In the genomic region with DNA sequence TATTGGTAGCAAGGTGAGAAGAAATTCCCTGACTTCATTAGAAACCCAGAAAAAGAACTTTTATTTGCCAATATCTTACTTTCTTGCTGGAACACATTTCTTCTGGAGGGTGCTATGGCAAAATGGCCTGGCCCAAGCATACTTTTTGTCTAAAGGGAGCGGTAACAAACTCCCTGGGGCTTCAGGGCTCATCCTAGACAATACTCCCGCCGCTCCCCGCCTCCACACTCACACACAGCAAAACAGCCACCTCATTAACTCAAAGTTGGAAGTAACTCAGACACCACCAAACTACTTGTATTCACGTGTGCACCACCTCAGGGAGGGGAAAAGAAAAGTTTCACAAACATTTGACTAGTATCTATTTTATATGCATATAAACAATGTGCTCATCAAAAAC, we compare ENCODE assay signal across 1 cellular context.
TF ChIP-seq lines count a peak whose summit lies in the region.

No MANE protein-coding gene starts in this region.

TF ChIP-seq in WTC11, 78 proteins besides CTCF, POLR2A, EP300 and RAD21:
- no peak for TF ChIP-seq CREB1 (CRISPR knock-in tag; IDR thresholded peaks at IDR 0.05)
- TF ChIP-seq AFF4 (CRISPR knock-in tag; IDR thresholded peaks at IDR 0.05; ENCODE audit: borderline replicate concordance) = no peak
- TF ChIP-seq, protein P1, sequence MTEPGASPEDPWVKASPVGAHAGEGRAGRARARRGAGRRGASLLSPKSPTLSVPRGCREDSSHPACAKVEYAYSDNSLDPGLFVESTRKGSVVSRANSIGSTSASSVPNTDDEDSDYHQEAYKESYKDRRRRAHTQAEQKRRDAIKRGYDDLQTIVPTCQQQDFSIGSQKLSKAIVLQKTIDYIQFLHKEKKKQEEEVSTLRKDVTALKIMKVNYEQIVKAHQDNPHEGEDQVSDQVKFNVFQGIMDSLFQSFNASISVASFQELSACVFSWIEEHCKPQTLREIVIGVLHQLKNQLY (CRISPR knock-in tag; IDR thresholded peaks at IDR 0.05) = no peak
- TF ChIP-seq GRHL2 (CRISPR knock-in tag; IDR thresholded peaks at IDR 0.05; ENCODE audit: insufficient replicate concordance, severe bottlenecking) = no peak
- no peak for TF ChIP-seq ARID4B (CRISPR knock-in tag; IDR thresholded peaks at IDR 0.05; ENCODE audit: borderline replicate concordance)
